Comparison of ENCODE assay signal across 8 cellular contexts in the genomic region with DNA sequence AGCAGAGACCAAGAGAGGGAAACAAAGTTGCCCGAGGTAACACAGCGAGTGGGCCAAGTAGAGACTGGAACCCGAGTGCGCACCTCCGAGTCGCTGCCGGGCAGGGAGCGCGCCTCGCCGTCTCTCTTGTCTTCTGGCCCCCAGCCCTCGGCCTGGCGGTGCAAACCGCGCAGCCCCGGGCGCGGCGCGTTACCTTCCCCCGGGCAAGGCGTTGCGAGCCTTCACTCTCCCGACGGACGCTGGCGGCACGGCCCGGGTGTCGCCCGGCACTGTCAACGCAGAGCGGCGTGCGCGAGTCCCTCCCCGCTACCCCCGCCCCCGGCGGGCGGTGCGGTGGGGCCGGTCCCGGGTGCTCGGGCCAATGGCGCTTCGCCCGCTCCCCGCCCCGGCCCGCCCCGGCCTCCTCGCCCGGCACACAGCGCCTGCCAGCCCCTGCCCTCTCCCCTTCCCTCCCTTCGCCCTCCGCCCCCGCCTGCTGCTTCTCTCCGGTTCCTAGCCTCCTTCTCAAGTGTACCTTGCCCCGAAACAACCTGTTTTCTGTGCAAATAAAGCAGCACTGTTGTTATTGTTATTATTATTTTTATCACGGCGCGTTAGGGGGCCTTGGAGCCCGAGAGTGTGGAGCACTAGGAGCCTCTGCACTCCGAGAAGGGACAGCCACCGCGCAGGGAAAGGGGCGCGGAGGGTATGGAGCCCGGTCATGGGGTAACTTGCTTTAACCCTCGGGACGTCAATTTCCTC. TPM values are rescaled to one million over a fixed set of nuclear protein-coding genes. Genes with fewer than 3 reads are reported as not detected.
DNase-seq lines count a peak whose midpoint lies in the region; ATAC-seq and TF ChIP-seq lines count a peak whose summit lies in the region.

A gene with protein sequence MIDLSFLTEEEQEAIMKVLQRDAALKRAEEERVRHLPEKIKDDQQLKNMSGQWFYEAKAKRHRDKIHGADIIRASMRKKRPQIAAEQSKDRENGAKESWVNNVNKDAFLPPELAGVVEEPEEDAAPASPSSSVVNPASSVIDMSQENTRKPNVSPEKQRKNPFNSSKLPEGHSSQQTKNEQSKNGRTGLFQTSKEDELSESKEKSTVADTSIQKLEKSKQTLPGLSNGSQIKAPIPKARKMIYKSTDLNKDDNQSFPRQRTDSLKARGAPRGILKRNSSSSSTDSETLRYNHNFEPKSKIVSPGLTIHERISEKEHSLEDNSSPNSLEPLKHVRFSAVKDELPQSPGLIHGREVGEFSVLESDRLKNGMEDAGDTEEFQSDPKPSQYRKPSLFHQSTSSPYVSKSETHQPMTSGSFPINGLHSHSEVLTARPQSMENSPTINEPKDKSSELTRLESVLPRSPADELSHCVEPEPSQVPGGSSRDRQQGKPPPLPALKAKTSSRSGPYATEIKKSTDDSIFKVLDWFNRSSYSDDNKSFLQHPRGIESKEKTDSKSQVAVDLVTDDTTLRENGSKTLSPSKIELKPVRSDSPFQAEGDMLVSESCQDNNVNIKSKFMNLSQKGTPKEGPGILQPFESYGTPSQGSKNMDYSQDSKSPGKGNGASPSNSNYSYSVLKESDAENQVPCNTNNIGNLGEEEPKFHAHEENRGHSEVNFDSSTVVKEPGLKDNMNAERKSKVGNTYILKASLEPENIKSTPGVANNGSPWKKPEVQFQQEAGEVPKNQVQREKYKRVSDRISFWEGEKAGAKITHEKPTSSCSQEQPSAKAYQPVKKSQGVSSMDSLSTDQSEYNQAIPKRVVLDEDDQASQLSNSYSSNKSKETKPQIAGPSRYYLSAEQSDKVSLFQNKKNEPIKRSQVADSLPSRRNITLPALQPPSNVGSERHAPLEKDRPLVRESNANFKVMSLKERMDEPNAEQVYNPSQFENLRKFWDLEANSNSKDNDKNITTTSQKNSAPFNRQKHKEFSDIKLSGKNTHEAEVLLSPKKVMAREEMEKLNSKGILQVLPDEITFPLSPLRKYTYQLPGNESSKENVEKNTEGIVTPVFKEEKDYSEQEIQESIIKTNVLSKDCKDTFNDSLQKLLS (N-terminal part only) (minus strand): TSS at position 271 of the 741 bp plus-strand sequence. CDS start 53,416 bp downstream, outside the sequence.

- H3K18ac ChIP-seq in neuronal stem cell (ENCODE audit: low read length) = peak within 1 kb of the TSS; percentile 86

- no peak within 1 kb of the TSS for H2BK12ac ChIP-seq in neuronal stem cell (ENCODE audit: low read length)

- H3K4me3 ChIP-seq in neuronal stem cell (ENCODE audit: low read length in 2 of 2) (peak within 1 kb of the TSS; percentile 51 to 84), subcutaneous abdominal adipose tissue (ENCODE audit: low read depth in 1 of 5, low read length in 5 of 5) (peak within 1 kb of the TSS; percentile 69 to 87 (median 80))

- H3K4me2 ChIP-seq in neuronal stem cell (ENCODE audit: insufficient read depth, low read length, poor library complexity, severe bottlenecking) = peak within 1 kb of the TSS; percentile 75

- H2BK5ac ChIP-seq in neuronal stem cell (ENCODE audit: low read length) = no peak within 1 kb of the TSS

- H3K9me3 ChIP-seq in neuronal stem cell (replicated peaks in 1 of 2; ENCODE audit: control insufficient read depth in 2 of 2, insufficient read depth in 1 of 2, low read depth in 1 of 2, low read length in 2 of 2) (no peaks in the 10 kb centered on the region), subcutaneous abdominal adipose tissue (ENCODE audit: control insufficient read depth in 5 of 5, low read length in 5 of 5) (no peaks in the 10 kb centered on the region)

- H3K36me3 ChIP-seq in neuronal stem cell (replicated peaks in 1 of 2; ENCODE audit: control insufficient read depth in 2 of 2, insufficient read depth in 2 of 2, low read length in 2 of 2) = no peaks in the 10 kb centered on the region
- no peaks in the 10 kb centered on the region for H3K36me3 ChIP-seq in subcutaneous abdominal adipose tissue (ENCODE audit: control insufficient read depth in 5 of 5, insufficient read depth in 5 of 5, low read length in 5 of 5)

- H2AFZ ChIP-seq in neuronal stem cell (ENCODE audit: low read length) = peak within 1 kb of the TSS; percentile 93

- DNase-seq in COLO668 (lab: John Stamatoyannopoulos, UW; ENCODE audit: unreplicated experiment) = peak; percentile 80
- DNase-seq in HK-2 (ENCODE audit: unreplicated experiment) = peak; percentile 63
- peak; percentile 15 to 69 (median 48) for DNase-seq in activated naive CD4-positive, alpha-beta T cell (lab: John Stamatoyannopoulos, UW)
- peak; percentile 88 for DNase-seq in germinal center (ENCODE audit: low spot score)
- DNase-seq in neuronal stem cell (ENCODE audit: low spot score) = peak; percentile 73

- peak within 1 kb of the TSS; percentile 77 for H3K23ac ChIP-seq in neuronal stem cell (ENCODE audit: low read depth, low read length, poor library complexity)

- no peak within 1 kb of the TSS for H3K4ac ChIP-seq in neuronal stem cell (ENCODE audit: low read length)

- ATAC-seq in GM19463 (IDR thresholded peaks at IDR 0.05; ENCODE audit: unreplicated experiment) = peak; percentile 86

- TF ChIP-seq POLR2A in Raji (IDR thresholded peaks at IDR 0.05; ENCODE audit: insufficient read depth, low read depth, low read length) = peak; percentile 94

- H2BK15ac ChIP-seq in neuronal stem cell (ENCODE audit: low read length) = peak within 1 kb of the TSS; percentile 23

- H3K9ac ChIP-seq in neuronal stem cell (ENCODE audit: low read depth, low read length, poor library complexity) (peak within 1 kb of the TSS; percentile 87), subcutaneous abdominal adipose tissue (ENCODE audit: low read length in 5 of 5) (peak within 1 kb of the TSS; percentile 11 to 79 (median 74))

- H3K27me3 ChIP-seq in neuronal stem cell (ENCODE audit: control insufficient read depth in 3 of 3, insufficient read depth in 3 of 3, low read depth in 1 of 3, low read length in 3 of 3) (peaks cover 0 to 66% (median 20%) of the 10 kb centered on the region in 3 experiments), subcutaneous abdominal adipose tissue (ENCODE audit: control insufficient read depth in 5 of 5, insufficient read depth in 4 of 5, low read length in 5 of 5) (no peaks in the 10 kb centered on the region)

- H2AK5ac ChIP-seq in neuronal stem cell (ENCODE audit: low read depth, low read length) = no peak within 1 kb of the TSS

- WGBS in neuronal stem cell (ENCODE audit: extremely low coverage in 2 of 2, insufficient read length in 2 of 2, insufficient replicate concordance in 1 of 2), 2 donors = no CpG with 5 or more reads among the region's 72 CpGs

- H3K79me1 ChIP-seq in neuronal stem cell (ENCODE audit: low read depth, low read length) = peaks cover 1% of the 10 kb centered on the region

- H3K4me1 ChIP-seq in neuronal stem cell (ENCODE audit: control insufficient read depth in 2 of 2, insufficient read depth in 1 of 2, low read depth in 1 of 2, low read length in 2 of 2) (peaks cover 3 to 11% of the 10 kb centered on the region in 2 donors), subcutaneous abdominal adipose tissue (ENCODE audit: control insufficient read depth in 5 of 5, insufficient read depth in 5 of 5, low read length in 5 of 5) (peaks cover 0 to 19% (median 16%) of the 10 kb centered on the region in 5 donors)

- no peak within 1 kb of the TSS for H3K27ac ChIP-seq in neuronal stem cell (replicated peaks; ENCODE audit: low read length)
- H3K27ac ChIP-seq in subcutaneous abdominal adipose tissue (ENCODE audit: low read depth, low read length) = no peak within 1 kb of the TSS

- H4K8ac ChIP-seq in neuronal stem cell (ENCODE audit: low read depth, low read length) = no peak within 1 kb of the TSS

- H4K91ac ChIP-seq in neuronal stem cell (ENCODE audit: low read depth, low read length, poor library complexity) = no peak within 1 kb of the TSS

- peak within 1 kb of the TSS; percentile 31 for H3K14ac ChIP-seq in neuronal stem cell (ENCODE audit: low read length)

- peak within 1 kb of the TSS; percentile 32 for H2BK120ac ChIP-seq in neuronal stem cell (ENCODE audit: low read depth, low read length)

RNA-seq across cellular contexts. Expression of the gene that starts here (rescaled TPM):
- polyA plus RNA-seq in neuronal stem cell (2013, experiment 1 of 2) = 13.8 TPM
- 13.5 TPM for polyA plus RNA-seq in neuronal stem cell (2013, experiment 2 of 2)
